In the genomic region with DNA sequence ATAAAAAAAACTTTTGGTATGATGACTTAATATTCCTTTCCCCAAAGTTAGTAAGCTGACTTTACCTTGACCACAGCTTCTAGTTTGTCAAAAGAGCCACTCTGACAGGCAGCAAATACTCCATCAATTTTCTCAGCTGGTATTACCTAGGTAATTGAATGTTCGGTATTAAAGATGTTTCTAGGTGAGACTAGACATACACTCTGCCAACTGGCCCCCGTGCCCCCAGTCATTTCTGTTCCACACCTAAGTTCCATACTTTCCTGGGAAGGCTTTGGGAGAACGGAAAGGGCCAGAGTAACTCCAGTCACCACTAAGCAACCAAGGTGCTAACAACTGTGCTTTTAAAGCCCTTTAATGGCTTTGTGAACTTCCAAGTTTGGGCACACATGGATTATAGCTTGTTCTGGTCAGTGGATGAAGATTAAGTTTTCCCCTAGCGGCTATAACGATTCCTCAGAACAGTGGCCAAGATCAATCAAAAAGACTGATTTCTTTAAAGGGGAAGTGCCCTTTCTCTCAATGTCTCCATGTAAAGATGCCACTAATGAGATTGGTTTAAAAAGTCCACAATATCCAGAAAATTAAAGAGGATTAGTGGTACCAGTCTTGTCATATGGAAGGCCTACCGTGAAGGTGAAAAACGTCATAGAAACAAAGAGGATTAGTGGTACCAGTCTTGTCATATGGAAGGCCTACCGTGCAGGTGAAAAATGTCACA, we compare ENCODE assay signal across 8 cellular contexts. TPM values are rescaled to one million over a fixed set of nuclear protein-coding genes. Genes with fewer than 3 reads are reported as not detected.
DNase-seq lines count a peak whose midpoint lies in the region; ATAC-seq and TF ChIP-seq lines count a peak whose summit lies in the region.

No MANE protein-coding gene starts in this region.

- no peaks in the 10 kb centered on the region for H3K4me1 ChIP-seq in mesendoderm (ENCODE audit: control insufficient read depth, low read depth, low read length)

- no peak overlapping the region for H2BK15ac ChIP-seq in mesendoderm (replicated peaks; ENCODE audit: low read depth)

- no peak overlapping the region for H3K18ac ChIP-seq in mesendoderm (ENCODE audit: low read length)

- no peak overlapping the region for H4K8ac ChIP-seq in mesendoderm (ENCODE audit: low read depth, low read length)

- no peak overlapping the region for H3K4me3 ChIP-seq in GM12864 (ENCODE audit: low read depth, low read length)
- no peak overlapping the region for H3K4me3 ChIP-seq in MG63
- no peak overlapping the region for H3K4me3 ChIP-seq in mesendoderm (ENCODE audit: low read length)
- H3K4me3 ChIP-seq in dorsolateral prefrontal cortex: no peak overlapping the region

- intact Hi-C loops in dorsolateral prefrontal cortex (cut with DNase I): no loop called here

- H3K56ac ChIP-seq in mesendoderm (ENCODE audit: low read length): no peak overlapping the region

- no peaks in the 10 kb centered on the region for H3K9me3 ChIP-seq in MG63

- peaks cover 3% of the 10 kb centered on the region for H3K79me1 ChIP-seq in mesendoderm (ENCODE audit: low read length)

- peaks cover 91% of the 10 kb centered on the region for H3K36me3 ChIP-seq in MG63
- H3K36me3 ChIP-seq in mesendoderm (ENCODE audit: control insufficient read depth, insufficient read depth, low read length): peaks cover 16% of the 10 kb centered on the region

- H3K23ac ChIP-seq in mesendoderm (ENCODE audit: low read length): no peak overlapping the region

- H2BK5ac ChIP-seq in mesendoderm (ENCODE audit: low read length): no peak overlapping the region

- H2BK120ac ChIP-seq in mesendoderm (ENCODE audit: low read depth, low read length): no peak overlapping the region

- no peak overlapping the region for H2AK5ac ChIP-seq in mesendoderm (ENCODE audit: low read length)

- no peak overlapping the region for H4K5ac ChIP-seq in mesendoderm (ENCODE audit: low read length)

- no peak for DNase-seq in GM12864 (ENCODE audit: low read depth)
- DNase-seq in MG63: peak; percentile 28
- peak; percentile 32 for DNase-seq in activated naive CD4-positive, alpha-beta T cell treated with anti-CD3 and anti-CD28 coated beads, Interleukin-2, amount 50 U/mL, for 16 hours
- DNase-seq in mesendoderm: peak; percentile 57
- no peak for DNase-seq in T-helper 9 cell
- no peak for DNase-seq in dorsolateral prefrontal cortex
- DNase-seq in NCI-H446 (lab: John Stamatoyannopoulos, UW): no peak

- no peak overlapping the region for H3K9ac ChIP-seq in mesendoderm (ENCODE audit: low read length)

- peaks cover 16% of the 10 kb centered on the region for H3K79me2 ChIP-seq in mesendoderm (ENCODE audit: control insufficient read depth, insufficient read depth, low read length)

- no CpG with 5 or more reads among the region's 8 CpGs for WGBS in mesendoderm (ENCODE audit: extremely low coverage, insufficient coverage, low lambda C conversion rate)

- peak; percentile 30 for TF ChIP-seq CTCF in GM12864 (IDR thresholded peaks at IDR 0.05; ENCODE audit: low read depth, low read length, missing control alignments)
- TF ChIP-seq CTCF in dorsolateral prefrontal cortex (IDR thresholded peaks at IDR 0.05 in 54 of 56, conservative IDR thresholded peaks at IDR 0.05 in 2 of 56; ENCODE audit: low read depth in 1 of 56, partially characterized antibody in 56 of 56): peak in 2 of 56 donors; percentile 7 to 13

- H3K27me3 ChIP-seq in MG63 (no peaks in the 10 kb centered on the region), mesendoderm (ENCODE audit: insufficient read depth, low read length, poor library complexity) (no peaks in the 10 kb centered on the region), dorsolateral prefrontal cortex (no peaks in the 10 kb centered on the region)

- H3K4me2 ChIP-seq in mesendoderm (ENCODE audit: low read length): no peak overlapping the region

- H3K4ac ChIP-seq in mesendoderm (ENCODE audit: low read depth, low read length): no peak overlapping the region

- H3K27ac ChIP-seq in mesendoderm (ENCODE audit: low read depth, low read length) (no peak overlapping the region), dorsolateral prefrontal cortex (peak overlapping the region in 1 of 59 donors; percentile 18)

- no peak for ATAC-seq in GM18511 (IDR thresholded peaks at IDR 0.05; ENCODE audit: unreplicated experiment)

RNA-seq across cellular contexts. Expression of a gene that starts 7.0 kb away (rescaled TPM):
- total RNA-seq in MG63 (2014; rRNA removed; shearing (Covaris generic); ENCODE audit: low replicate concordance): 340 and 530 TPM in 2 replicates
- 154 TPM for polyA plus RNA-seq in mesendoderm (2013, experiment 1 of 2)
- polyA plus RNA-seq in mesendoderm (2013, experiment 2 of 2): 151 TPM
- total RNA-seq in dorsolateral prefrontal cortex: 100 to 1,000 TPM; 281 to 995 (median 685) TPM

RNA-seq across cellular contexts. Expression of a gene that starts 15.9 kb away (rescaled TPM):
- 51.6 and 65.3 TPM in 2 replicates for total RNA-seq in MG63 (2014; rRNA removed; shearing (Covaris generic); ENCODE audit: low replicate concordance)
- polyA plus RNA-seq in mesendoderm (2013, experiment 1 of 2): 79.0 TPM
- 77.1 TPM for polyA plus RNA-seq in mesendoderm (2013, experiment 2 of 2)
- 10 to 100 TPM in 114 of 120 experiments, 1 to 10 TPM in 6; 8.3 to 25.2 (median 14.2) TPM for total RNA-seq in dorsolateral prefrontal cortex

RNA-seq across cellular contexts. Expression of a gene that starts 52.1 kb away (rescaled TPM):
- not detected in 2 replicates for total RNA-seq in MG63 (2014; rRNA removed; shearing (Covaris generic); ENCODE audit: low replicate concordance)
- not detected for polyA plus RNA-seq in mesendoderm (2013, experiment 1 of 2)
- not detected for polyA plus RNA-seq in mesendoderm (2013, experiment 2 of 2)
- under 1 TPM in 4 of 120 experiments, not detected in 116; 0.07 to 0.14 (median 0.11) TPM for total RNA-seq in dorsolateral prefrontal cortex

Comparison
In these comparisons a context has a peak if more than half of its experiments do, and no peak if none do; other contexts are left out.
1. DNase-seq: peak in MG63 (single experiment), activated naive CD4-positive, alpha-beta T cell treated with anti-CD3 and anti-CD28 coated beads, Interleukin-2, amount 50 U/mL, for 16 hours (single experiment) and mesendoderm (single experiment); none in GM12864 (single experiment), T-helper 9 cell (single experiment), dorsolateral prefrontal cortex (0 of 10) and NCI-H446 (0 of 2).